Comparison of ENCODE assay signal across 16 cellular contexts in the genomic region with DNA sequence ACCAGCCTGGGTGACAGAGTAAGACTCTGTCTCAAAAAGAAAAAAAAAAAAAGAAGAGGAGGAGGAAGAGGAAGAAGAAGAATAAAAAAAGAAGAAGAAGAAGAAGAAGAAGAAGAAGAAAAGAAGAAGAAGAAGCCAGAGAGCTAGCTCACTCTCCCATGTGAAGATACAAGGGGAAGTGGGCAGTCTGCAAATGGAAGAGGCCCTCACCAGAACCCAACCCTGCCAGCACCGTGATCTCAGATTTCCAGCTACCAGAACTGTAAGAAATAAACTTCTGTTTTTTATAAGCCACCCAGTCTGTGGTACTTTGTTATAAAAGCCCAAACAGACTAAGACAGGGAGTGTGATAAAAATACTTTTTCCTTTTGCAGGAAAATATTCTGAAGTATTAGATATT.
"Had no signal": no experiment of that assay in that cellular context is flagged by ENCODE, and none has a peak within 500 bp of the region (broad histone marks: within the 10 kb centered on the region; RNA-seq: fewer than 3 reads in every experiment).

No MANE protein-coding gene starts in this region.

- H3K4me3 ChIP-seq: hepatocyte, lung, psoas muscle, vagina had no signal

- H2AFZ ChIP-seq: hepatocyte had no signal

- H3K36me3 ChIP-seq: vagina had no signal

- H3K27me3 ChIP-seq: foreskin keratinocyte, hepatocyte, vagina had no signal

- H3K27ac ChIP-seq: foreskin keratinocyte, hepatocyte, psoas muscle, vagina had no signal

- DNase-seq: activated gamma-delta T cell treated with Interleukin-2 at 50 U/mL for 16 hours; activated T-cell treated with anti-CD3 and anti-CD28 coated beads, Interleukin-2, amount 50 U/mL, for 1 hour; anterior cingulate cortex; effector CD4-positive, alpha-beta T cell; erythroblast; foreskin keratinocyte; glutamatergic neuron; immature natural killer cell; psoas muscle; right cardiac atrium; stimulated activated CD4-positive, alpha-beta T cell treated with anti-CD3 and anti-CD28 coated beads, Interleukin-12 subunit alpha, Interleukin-12 subunit beta, amount 100 ng/mL, for 4 hours; stimulated activated naive CD8-positive, alpha-beta T cell treated with anti-CD3 and anti-CD28 coated beads, Interleukin-15, amount 100 ng/mL, for 72 hours; trophoblast cell had no signal

- H3K9me3 ChIP-seq: vagina had no signal

- H3K4me1 ChIP-seq: foreskin keratinocyte, psoas muscle, vagina had no signal

- H3K79me2 ChIP-seq: hepatocyte had no signal

- H3K4me2 ChIP-seq: hepatocyte had no signal
